ENCODE assay signal across 15 cellular contexts in genomic region chr16:49795513-49795912, GRCh38.
A peak's percentile ranks its signal among the peaks of the same experiment; 100 is the strongest.
DNase-seq lines count a peak whose midpoint lies in the region; ATAC-seq and TF ChIP-seq lines count a peak whose summit lies in the region.
"Had no signal": no experiment of that assay in that cellular context is flagged by ENCODE, and none has a peak within 500 bp of the region (broad histone marks: within the 10 kb centered on the region; RNA-seq: fewer than 3 reads in every experiment).

No MANE protein-coding gene starts in this region.

- H3K27me3 Mint-ChIP-seq in activated CD4-positive, alpha-beta memory T cell treated with anti-CD3 and anti-CD28 coated beads, Interleukin-2, amount 10 ng/mL, durations not matched to agents 7 days and 5 days: peaks cover 2% of the 10 kb centered on the region
- H3K27me3 Mint-ChIP-seq in T-cell: peaks cover 4% of the 10 kb centered on the region in 2 donors

- TF ChIP-seq POLR2A in prostate gland (IDR thresholded peaks at IDR 0.05): no peak

- H2BK15ac ChIP-seq in neuronal stem cell (ENCODE audit: low read length): no peak overlapping the region

- no peak overlapping the region for H4K91ac ChIP-seq in neuronal stem cell (ENCODE audit: low read depth, low read length, poor library complexity)

- H3K18ac ChIP-seq in neuronal stem cell (ENCODE audit: low read length): peak overlapping the region; percentile 40

- H2AFZ ChIP-seq in neuronal stem cell (ENCODE audit: low read length): no peak overlapping the region

- H3K27ac Mint-ChIP-seq in activated CD4-positive, alpha-beta memory T cell treated with anti-CD3 and anti-CD28 coated beads, Interleukin-2, amount 10 ng/mL, durations not matched to agents 7 days and 5 days: no peak overlapping the region
- no peak overlapping the region for H3K27ac Mint-ChIP-seq in T-cell
- H3K27ac Mint-ChIP-seq: B cell; CD4-positive, alpha-beta T cell had no signal

- H4K8ac ChIP-seq in neuronal stem cell (ENCODE audit: low read depth, low read length): no peak overlapping the region

- intact Hi-C loops in prostate gland (cut with DNase I): no loop called here

- no peak overlapping the region for H3K27ac ChIP-seq in BLaER1 treated with 17β-estradiol and CSF1 and Interleukin-3, amounts not matched to agents 10 nM and 100 nM
- H3K27ac ChIP-seq in SJCRH30 (no peak overlapping the region), ectodermal cell (ENCODE audit: insufficient read depth, low read depth, low read length, poor library complexity, severe bottlenecking) (peak overlapping the region; percentile 36), neuronal stem cell (replicated peaks; ENCODE audit: low read length) (no peak overlapping the region), prostate gland (no peak overlapping the region)
- H3K27ac ChIP-seq: C4-2B had no signal

- H3K4ac ChIP-seq in neuronal stem cell (ENCODE audit: low read length): no peak overlapping the region

- no peak for TF ChIP-seq CTCF in prostate gland (IDR thresholded peaks at IDR 0.05)

- POLR2A ChIA-PET in activated CD4-positive, alpha-beta memory T cell treated with anti-CD3 and anti-CD28 coated beads, Interleukin-2, amount 10 ng/mL, durations not matched to agents 7 days and 5 days (lab: Charles Lee): no interaction called here
- POLR2A ChIA-PET in T-cell (lab: Charles Lee): no interaction called here

- H3K9me3 ChIP-seq in BLaER1 treated with 17β-estradiol and CSF1 and Interleukin-3, amounts not matched to agents 10 nM and 100 nM (replicated peaks in 1 of 11): no peaks in the 10 kb centered on the region
- H3K9me3 ChIP-seq in SJCRH30 (replicated peaks): no peaks in the 10 kb centered on the region
- H3K9me3 ChIP-seq in ectodermal cell (ENCODE audit: control insufficient read depth, low read length): no peaks in the 10 kb centered on the region
- no peaks in the 10 kb centered on the region for H3K9me3 ChIP-seq in neuronal stem cell (replicated peaks in 1 of 2; ENCODE audit: control insufficient read depth in 2 of 2, insufficient read depth in 1 of 2, low read depth in 1 of 2, low read length in 2 of 2)
- no peaks in the 10 kb centered on the region for H3K9me3 ChIP-seq in prostate gland
- H3K9me3 ChIP-seq: HAP-1 had no signal

- WGBS in ectodermal cell, 2 experiments: 76 to 82% methylated on average over 8 of the region's 8 CpGs
- WGBS in neuronal stem cell (ENCODE audit: extremely low coverage in 2 of 2, insufficient read length in 2 of 2, insufficient replicate concordance in 1 of 2), 2 donors: no CpG with 5 or more reads among the region's 8 CpGs
- 95% methylated on average over 8 of the region's 8 CpGs for WGBS in prostate gland

- H3K4me1 ChIP-seq in BLaER1 treated with 17β-estradiol and CSF1 and Interleukin-3, amounts not matched to agents 10 nM and 100 nM: peaks cover 10 to 86% (median 69%) of the 10 kb centered on the region in 10 experiments
- H3K4me1 ChIP-seq in SJCRH30: peaks cover 22% of the 10 kb centered on the region
- peaks cover 26% of the 10 kb centered on the region for H3K4me1 ChIP-seq in ectodermal cell (ENCODE audit: control insufficient read depth, insufficient read depth, low read length)
- peaks cover 4 to 20% of the 10 kb centered on the region in 2 donors for H3K4me1 ChIP-seq in neuronal stem cell (ENCODE audit: control insufficient read depth in 2 of 2, insufficient read depth in 1 of 2, low read depth in 1 of 2, low read length in 2 of 2)
- no peaks in the 10 kb centered on the region for H3K4me1 ChIP-seq in prostate gland (replicated peaks)
- H3K4me1 ChIP-seq: HAP-1 had no signal

- no peaks in the 10 kb centered on the region for H3K9me3 Mint-ChIP-seq in activated CD4-positive, alpha-beta memory T cell treated with anti-CD3 and anti-CD28 coated beads, Interleukin-2, amount 10 ng/mL, durations not matched to agents 7 days and 5 days
- H3K9me3 Mint-ChIP-seq in T-cell: no peaks in the 10 kb centered on the region
- H3K9me3 Mint-ChIP-seq: CD4-positive, alpha-beta T cell had no signal

- H2BK12ac ChIP-seq in neuronal stem cell (ENCODE audit: low read length): no peak overlapping the region

- no peaks in the 10 kb centered on the region for H3K4me1 Mint-ChIP-seq in activated CD4-positive, alpha-beta memory T cell treated with anti-CD3 and anti-CD28 coated beads, Interleukin-2, amount 10 ng/mL, durations not matched to agents 7 days and 5 days
- no peaks in the 10 kb centered on the region for H3K4me1 Mint-ChIP-seq in T-cell
- H3K4me1 Mint-ChIP-seq: B cell had no signal

- H3K36me3 Mint-ChIP-seq in activated CD4-positive, alpha-beta memory T cell treated with anti-CD3 and anti-CD28 coated beads, Interleukin-2, amount 10 ng/mL, durations not matched to agents 7 days and 5 days (ENCODE audit: low read depth): no peaks in the 10 kb centered on the region
- no peaks in the 10 kb centered on the region for H3K36me3 Mint-ChIP-seq in T-cell

- peaks cover 8% of the 10 kb centered on the region for H3K79me1 ChIP-seq in neuronal stem cell (ENCODE audit: low read depth, low read length)

- H3K9ac ChIP-seq in BLaER1 treated with 17β-estradiol and CSF1 and Interleukin-3, amounts not matched to agents 10 nM and 100 nM: no peak overlapping the region
- H3K9ac ChIP-seq in neuronal stem cell (ENCODE audit: low read depth, low read length, poor library complexity): no peak overlapping the region

- peak overlapping the region in 7 of 11 experiments; percentile 8 to 90 (median 80); a peak in 9 of 22 replicates for H3K4me2 ChIP-seq in BLaER1 treated with 17β-estradiol and CSF1 and Interleukin-3, amounts not matched to agents 10 nM and 100 nM
- H3K4me2 ChIP-seq in neuronal stem cell (ENCODE audit: insufficient read depth, low read length, poor library complexity, severe bottlenecking): no peak overlapping the region

- no peak overlapping the region for H3K4me3 ChIP-seq in BLaER1 treated with 17β-estradiol and CSF1 and Interleukin-3, amounts not matched to agents 10 nM and 100 nM
- no peak overlapping the region for H3K4me3 ChIP-seq in SJCRH30
- no peak overlapping the region for H3K4me3 ChIP-seq in ectodermal cell (ENCODE audit: insufficient read depth, low read depth, low read length)
- no peak overlapping the region for H3K4me3 ChIP-seq in neuronal stem cell (ENCODE audit: low read length in 2 of 2)
- no peak overlapping the region for H3K4me3 ChIP-seq in prostate gland
- H3K4me3 ChIP-seq: HAP-1 had no signal

- H3K23ac ChIP-seq in neuronal stem cell (ENCODE audit: low read depth, low read length, poor library complexity): no peak overlapping the region

- CTCF ChIA-PET in activated CD4-positive, alpha-beta memory T cell treated with anti-CD3 and anti-CD28 coated beads, Interleukin-2, amount 10 ng/mL, durations not matched to agents 7 days and 5 days (lab: Charles Lee): no interaction called here
- CTCF ChIA-PET in T-cell (lab: Charles Lee): no interaction called here

- no peak overlapping the region for H2BK5ac ChIP-seq in neuronal stem cell (ENCODE audit: low read length)

- H3K4me3 Mint-ChIP-seq in activated CD4-positive, alpha-beta memory T cell treated with anti-CD3 and anti-CD28 coated beads, Interleukin-2, amount 10 ng/mL, durations not matched to agents 7 days and 5 days: no peak overlapping the region
- no peak overlapping the region for H3K4me3 Mint-ChIP-seq in T-cell
- H3K4me3 Mint-ChIP-seq: B cell; CD4-positive, alpha-beta T cell had no signal

- no peak overlapping the region for H2BK120ac ChIP-seq in neuronal stem cell (ENCODE audit: low read depth, low read length)

- DNase-seq in SJCRH30 (peak; percentile 20 to 55), neuronal stem cell (ENCODE audit: low spot score) (no peak), prostate gland (ENCODE audit: low spot score) (no peak), T-cell (no peak)
- no peak for DNase-seq in activated CD4-positive, alpha-beta memory T cell treated with anti-CD3 and anti-CD28 coated beads, Interleukin-2, amount 10 ng/mL, durations not matched to agents 7 days and 5 days
- DNase-seq: CD4-positive, alpha-beta T cell; DMS153; DMS79 treated with DMSO at 0.1 percent for 48 hours; GF-D8; GOT3 had no signal

- H3K14ac ChIP-seq in neuronal stem cell (ENCODE audit: low read length): peak overlapping the region; percentile 9

- H3K36me3 ChIP-seq in BLaER1 treated with 17β-estradiol and CSF1 and Interleukin-3, amounts not matched to agents 10 nM and 100 nM: no peaks in the 10 kb centered on the region
- H3K36me3 ChIP-seq in SJCRH30 (no peaks in the 10 kb centered on the region), ectodermal cell (ENCODE audit: control insufficient read depth, insufficient read depth, low read length) (no peaks in the 10 kb centered on the region), neuronal stem cell (replicated peaks in 1 of 2; ENCODE audit: control insufficient read depth in 2 of 2, insufficient read depth in 2 of 2, low read length in 2 of 2) (peaks cover 0 to 22% of the 10 kb centered on the region in 2 donors), prostate gland (no peaks in the 10 kb centered on the region)
- H3K36me3 ChIP-seq: HAP-1 had no signal

- H3K27me3 ChIP-seq in BLaER1 treated with 17β-estradiol and CSF1 and Interleukin-3, amounts not matched to agents 10 nM and 100 nM: no peaks in the 10 kb centered on the region
- H3K27me3 ChIP-seq in SJCRH30 (no peaks in the 10 kb centered on the region), ectodermal cell (ENCODE audit: control insufficient read depth, insufficient read depth, low read length, poor library complexity, severe bottlenecking) (no peaks in the 10 kb centered on the region), neuronal stem cell (ENCODE audit: control insufficient read depth in 3 of 3, insufficient read depth in 3 of 3, low read depth in 1 of 3, low read length in 3 of 3) (no peaks in the 10 kb centered on the region), prostate gland (replicated peaks; ENCODE audit: insufficient read depth) (no peaks in the 10 kb centered on the region)

- H2AK5ac ChIP-seq in neuronal stem cell (ENCODE audit: low read depth, low read length): no peak overlapping the region

- ATAC-seq in T-cell (replicated peaks in 1 of 4): no peak

- H4K20me1 ChIP-seq in BLaER1 treated with 17β-estradiol and CSF1 and Interleukin-3, amounts not matched to agents 10 nM and 100 nM: peaks cover 0 to 32% (median 8%) of the 10 kb centered on the region in 11 experiments; a peak in 6 of 22 replicates

Comparison
In these comparisons a context has a peak if more than half of its experiments do, and no peak if none do; other contexts are left out.
1. DNase-seq: peak in SJCRH30 (2 of 2); none in neuronal stem cell (single experiment), prostate gland (single experiment), activated CD4-positive, alpha-beta memory T cell treated with anti-CD3 and anti-CD28 coated beads, Interleukin-2, amount 10 ng/mL, durations not matched to agents 7 days and 5 days (single experiment) and T-cell (0 of 34).